Comparison of ENCODE assay signal across 19 cellular contexts in genomic region chr11:10398525-10398924, GRCh38. TPM values are rescaled to one million over a fixed set of nuclear protein-coding genes. Genes with fewer than 3 reads are reported as not detected.
DNase-seq lines count a peak whose midpoint lies in the region; ATAC-seq and TF ChIP-seq lines count a peak whose summit lies in the region.
"Had no signal": no experiment of that assay in that cellular context is flagged by ENCODE, and none has a peak within 500 bp of the region (broad histone marks: within the 10 kb centered on the region; RNA-seq: fewer than 3 reads in every experiment).

No MANE protein-coding gene starts in this region.

- no peaks in the 10 kb centered on the region for H3K36me3 ChIP-seq in OCI-LY3 (replicated peaks; ENCODE audit: low read depth, low read length)
- no peaks in the 10 kb centered on the region for H3K36me3 ChIP-seq in thoracic aorta
- H3K36me3 ChIP-seq in CD8-positive, alpha-beta T cell (ENCODE audit: insufficient read depth, low read length): no peaks in the 10 kb centered on the region
- H3K36me3 ChIP-seq: stomach had no signal

- H3K9me3 Mint-ChIP-seq in CD8-positive, alpha-beta T cell: no peaks in the 10 kb centered on the region

- H3K4me3 ChIP-seq in OCI-LY3 (ENCODE audit: low read length) (no peak overlapping the region), thoracic aorta (no peak overlapping the region)
- no peak overlapping the region for H3K4me3 ChIP-seq in CD8-positive, alpha-beta T cell (ENCODE audit: low read depth, low read length)
- H3K4me3 ChIP-seq: coronary artery, PC-9, smooth muscle cell, stomach had no signal

- peak; percentile 20 for DNase-seq in NOMO-1 treated with DMSO at 0.1 percent for 48 hours (lab: John Stamatoyannopoulos, UW; ENCODE audit: unreplicated experiment)
- DNase-seq in NOMO-1 (lab: John Stamatoyannopoulos, UW; ENCODE audit: unreplicated experiment in 2 of 2): no peak
- peak; percentile 58 for DNase-seq in Right ventricle myocardium superior
- no peak for DNase-seq in thoracic aorta (ENCODE audit: low spot score)
- DNase-seq in CD8-positive, alpha-beta T cell: no peak
- DNase-seq in NCI-H1105 treated with DMSO at 0.1 percent for 48 hours (lab: John Stamatoyannopoulos, UW): no peak
- DNase-seq: activated CD4-positive, alpha-beta T cell treated with anti-CD3 and anti-CD28 coated beads, Interleukin-2, amount 50 U/mL, for 4 hours; amygdala; midbrain; NCI-H1105; NCI-H226; nucleus accumbens; stomach; T-helper 17 cell had no signal

- no peak overlapping the region for H2AFZ ChIP-seq in OCI-LY3 (ENCODE audit: low read depth, low read length)
- H2AFZ ChIP-seq: PC-9 had no signal

- POLR2A ChIA-PET in CD8-positive, alpha-beta T cell (lab: Charles Lee): no interaction called here

- intact Hi-C loops in Right ventricle myocardium superior (cut with DNase I): no loop called here
- intact Hi-C loops in CD8-positive, alpha-beta T cell (cut with DNase I, micrococcal nuclease): no loop called here

- no peaks in the 10 kb centered on the region for H4K20me1 ChIP-seq in OCI-LY3 (ENCODE audit: insufficient read depth, low read length)

- no peaks in the 10 kb centered on the region for H3K4me1 Mint-ChIP-seq in CD8-positive, alpha-beta T cell (ENCODE audit: low read depth)

- TF ChIP-seq CTCF in OCI-LY3 (IDR thresholded peaks at IDR 0.05; ENCODE audit: low read depth, low read length) (no peak), thoracic aorta (IDR thresholded peaks at IDR 0.05) (no peak)
- TF ChIP-seq CTCF in CD8-positive, alpha-beta T cell (IDR thresholded peaks at IDR 0.05): no peak

- no peaks in the 10 kb centered on the region for H3K36me3 Mint-ChIP-seq in CD8-positive, alpha-beta T cell

- ATAC-seq in Right ventricle myocardium superior (ENCODE audit: poor library complexity): peak; percentile 67
- peak; percentile 52 for ATAC-seq in thoracic aorta (ENCODE audit: insufficient number of reproducible peaks, low FRiP score, low read depth)
- no peak for ATAC-seq in CD8-positive, alpha-beta T cell
- ATAC-seq in HG02884 (IDR thresholded peaks at IDR 0.05; ENCODE audit: unreplicated experiment): no peak
- ATAC-seq: T-helper 17 cell had no signal

- no peak overlapping the region for H3K4me3 Mint-ChIP-seq in CD8-positive, alpha-beta T cell
- H3K4me3 Mint-ChIP-seq: T-helper 17 cell had no signal

- no peak overlapping the region for H3K9ac ChIP-seq in OCI-LY3 (ENCODE audit: low read length)

- CTCF ChIA-PET in CD8-positive, alpha-beta T cell (lab: Charles Lee): interaction anchor here (0.8 kb wide), 1 partner anchor 15 kb away, joined by 3 read pairs; no protein-coding TSS in a partner anchor

- peak overlapping the region; percentile 15; the same call in 1 of the 2 replicates for H3K4me2 ChIP-seq in OCI-LY3 (ENCODE audit: low read length)
- H3K4me2 ChIP-seq: PC-9, smooth muscle cell had no signal

- no peak overlapping the region for H3K27ac Mint-ChIP-seq in CD8-positive, alpha-beta T cell
- H3K27ac Mint-ChIP-seq: T-helper 17 cell had no signal

- H3K9me3 ChIP-seq in OCI-LY3 (ENCODE audit: insufficient read depth, low read length) (no peaks in the 10 kb centered on the region), thoracic aorta (no peaks in the 10 kb centered on the region)
- no peaks in the 10 kb centered on the region for H3K9me3 ChIP-seq in CD8-positive, alpha-beta T cell (ENCODE audit: low read length)
- H3K9me3 ChIP-seq: stomach had no signal

- H3K27me3 ChIP-seq in OCI-LY3 (ENCODE audit: low read depth, low read length) (peaks cover 17% of the 10 kb centered on the region; the same call in 1 of the 2 replicates), thoracic aorta (replicated peaks; ENCODE audit: insufficient read depth) (no peaks in the 10 kb centered on the region)
- no peaks in the 10 kb centered on the region for H3K27me3 ChIP-seq in CD8-positive, alpha-beta T cell (ENCODE audit: insufficient read depth, low read length)
- H3K27me3 ChIP-seq: stomach had no signal

- H3K79me2 ChIP-seq in OCI-LY3 (ENCODE audit: low read length): no peaks in the 10 kb centered on the region

- H3K4me1 ChIP-seq in OCI-LY3 (ENCODE audit: low read length) (peaks cover 18% of the 10 kb centered on the region), thoracic aorta (ENCODE audit: control insufficient read depth in 1 of 2, low read depth in 2 of 2) (peaks cover 4 to 11% of the 10 kb centered on the region in 2 donors)
- H3K4me1 ChIP-seq in CD8-positive, alpha-beta T cell (ENCODE audit: insufficient read depth, low read length): no peaks in the 10 kb centered on the region

- H3K27ac ChIP-seq in OCI-LY3 (ENCODE audit: low read length) (no peak overlapping the region), thoracic aorta (no peak overlapping the region)
- H3K27ac ChIP-seq in CD8-positive, alpha-beta T cell (ENCODE audit: low read depth, low read length): no peak overlapping the region
- H3K27ac ChIP-seq: coronary artery, PC-9, stomach had no signal

- H3K27me3 Mint-ChIP-seq in CD8-positive, alpha-beta T cell (ENCODE audit: low read depth): peaks cover 2% of the 10 kb centered on the region

RNA-seq across cellular contexts. Expression of gene AMPD3, which starts 56.5 kb away (rescaled TPM):
- total RNA-seq in Right ventricle myocardium superior: 2.6 TPM
- 10 to 100 TPM in 1 of 2 donors, 1 to 10 TPM in 1; 7.0 to 17.6 TPM for total RNA-seq in thoracic aorta
- total RNA-seq in CD8-positive, alpha-beta T cell: 10 to 100 TPM; 10.6 to 12.1 TPM

Comparison
In these comparisons a context has a peak if more than half of its experiments do, and no peak if none do; other contexts are left out.
1. DNase-seq: peak in NOMO-1 treated with DMSO at 0.1 percent for 48 hours (single experiment) and Right ventricle myocardium superior (single experiment); none in NOMO-1 (0 of 2), thoracic aorta (single experiment), CD8-positive, alpha-beta T cell (0 of 7) and NCI-H1105 treated with DMSO at 0.1 percent for 48 hours (single experiment).
2. ATAC-seq: peak in Right ventricle myocardium superior (single experiment) and thoracic aorta (single experiment); none in CD8-positive, alpha-beta T cell (single experiment) and HG02884 (single experiment).